Comparison of ENCODE assay signal across 1 cellular context in the genomic region with DNA sequence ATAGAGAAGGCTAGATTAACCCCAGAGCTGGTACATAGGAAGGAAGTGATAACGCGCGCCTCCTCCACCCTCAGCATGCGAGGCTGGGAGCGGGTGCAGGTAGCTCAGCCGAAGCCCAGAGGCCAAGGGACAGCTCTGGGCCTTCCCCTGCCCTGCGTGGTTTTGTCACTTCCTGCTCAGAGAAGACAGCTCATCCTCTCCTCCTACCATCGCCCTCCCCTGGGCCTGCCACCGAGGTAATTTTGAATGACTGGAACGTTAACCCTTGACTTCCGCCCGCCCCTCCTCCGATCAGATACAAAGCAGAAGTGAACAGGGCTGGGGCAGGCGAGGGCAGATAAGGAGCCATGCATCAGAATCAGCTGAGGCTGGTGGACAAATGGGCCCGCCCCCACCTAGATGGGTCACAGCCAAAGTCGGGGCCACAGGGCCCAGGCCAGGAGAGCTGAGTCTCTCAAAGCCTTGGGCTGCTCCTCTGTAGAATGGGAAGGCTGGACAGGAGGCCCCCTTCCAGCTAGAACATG.
TF ChIP-seq lines count a peak whose summit lies in the region.

No MANE protein-coding gene starts in this region.

TF ChIP-seq in K562, 482 proteins besides CTCF, POLR2A, EP300 and RAD21 (continued from another document and continues in another):
- TF ChIP-seq, protein P1, sequence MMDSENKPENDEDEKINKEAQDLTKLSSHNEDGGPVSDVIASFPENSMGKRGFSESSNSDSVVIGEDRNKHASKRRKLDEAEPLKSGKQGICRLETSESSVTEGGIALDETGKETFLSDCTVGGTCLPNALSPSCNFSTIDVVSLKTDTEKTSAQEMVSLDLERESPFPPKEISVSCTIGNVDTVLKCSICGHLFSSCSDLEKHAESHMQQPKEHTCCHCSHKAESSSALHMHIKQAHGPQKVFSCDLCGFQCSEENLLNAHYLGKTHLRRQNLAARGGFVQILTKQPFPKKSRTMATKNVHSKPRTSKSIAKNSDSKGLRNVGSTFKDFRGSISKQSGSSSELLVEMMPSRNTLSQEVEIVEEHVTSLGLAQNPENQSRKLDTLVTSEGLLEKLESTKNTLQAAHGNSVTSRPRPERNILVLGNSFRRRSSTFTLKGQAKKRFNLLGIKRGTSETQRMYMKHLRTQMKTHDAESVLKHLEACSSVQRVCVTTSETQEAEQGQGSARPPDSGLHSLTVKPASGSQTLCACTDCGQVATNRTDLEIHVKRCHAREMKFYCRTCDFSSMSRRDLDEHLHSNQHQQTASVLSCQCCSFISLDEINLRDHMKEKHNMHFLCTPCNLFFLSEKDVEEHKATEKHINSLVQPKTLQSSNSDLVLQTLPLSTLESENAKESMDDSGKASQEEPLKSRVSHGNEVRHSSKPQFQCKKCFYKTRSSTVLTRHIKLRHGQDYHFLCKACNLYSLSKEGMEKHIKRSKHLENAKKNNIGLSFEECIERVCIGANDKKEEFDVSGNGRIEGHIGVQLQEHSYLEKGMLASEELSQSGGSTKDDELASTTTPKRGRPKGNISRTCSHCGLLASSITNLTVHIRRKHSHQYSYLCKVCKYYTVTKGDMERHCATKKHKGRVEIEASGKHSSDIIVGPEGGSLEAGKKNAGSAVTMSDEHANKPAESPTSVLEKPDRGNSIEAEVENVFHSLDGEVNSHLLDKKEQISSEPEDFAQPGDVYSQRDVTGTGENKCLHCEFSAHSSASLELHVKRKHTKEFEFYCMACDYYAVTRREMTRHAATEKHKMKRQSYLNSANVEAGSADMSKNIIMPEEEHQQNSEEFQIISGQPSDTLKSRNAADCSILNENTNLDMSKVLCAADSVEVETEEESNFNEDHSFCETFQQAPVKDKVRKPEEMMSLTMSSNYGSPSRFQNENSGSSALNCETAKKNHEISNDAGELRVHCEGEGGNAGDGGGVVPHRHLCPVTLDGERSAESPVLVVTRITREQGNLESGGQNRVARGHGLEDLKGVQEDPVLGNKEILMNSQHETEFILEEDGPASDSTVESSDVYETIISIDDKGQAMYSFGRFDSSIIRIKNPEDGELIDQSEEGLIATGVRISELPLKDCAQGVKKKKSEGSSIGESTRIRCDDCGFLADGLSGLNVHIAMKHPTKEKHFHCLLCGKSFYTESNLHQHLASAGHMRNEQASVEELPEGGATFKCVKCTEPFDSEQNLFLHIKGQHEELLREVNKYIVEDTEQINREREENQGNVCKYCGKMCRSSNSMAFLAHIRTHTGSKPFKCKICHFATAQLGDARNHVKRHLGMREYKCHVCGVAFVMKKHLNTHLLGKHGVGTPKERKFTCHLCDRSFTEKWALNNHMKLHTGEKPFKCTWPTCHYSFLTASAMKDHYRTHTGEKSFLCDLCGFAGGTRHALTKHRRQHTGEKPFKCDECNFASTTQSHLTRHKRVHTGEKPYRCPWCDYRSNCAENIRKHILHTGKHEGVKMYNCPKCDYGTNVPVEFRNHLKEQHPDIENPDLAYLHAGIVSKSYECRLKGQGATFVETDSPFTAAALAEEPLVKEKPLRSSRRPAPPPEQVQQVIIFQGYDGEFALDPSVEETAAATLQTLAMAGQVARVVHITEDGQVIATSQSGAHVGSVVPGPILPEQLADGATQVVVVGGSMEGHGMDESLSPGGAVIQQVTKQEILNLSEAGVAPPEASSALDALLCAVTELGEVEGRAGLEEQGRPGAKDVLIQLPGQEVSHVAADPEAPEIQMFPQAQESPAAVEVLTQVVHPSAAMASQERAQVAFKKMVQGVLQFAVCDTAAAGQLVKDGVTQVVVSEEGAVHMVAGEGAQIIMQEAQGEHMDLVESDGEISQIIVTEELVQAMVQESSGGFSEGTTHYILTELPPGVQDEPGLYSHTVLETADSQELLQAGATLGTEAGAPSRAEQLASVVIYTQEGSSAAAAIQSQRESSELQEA (IDR thresholded peaks at IDR 0.05; ENCODE audit: low read depth): no peak
- TF ChIP-seq ARID2 (IDR thresholded peaks at IDR 0.05): no peak
- no peak for TF ChIP-seq NFIX (CRISPR knock-in tag; IDR thresholded peaks at IDR 0.05; ENCODE audit: low read depth)
- TF ChIP-seq SMAD4 (CRISPR knock-in tag; conservative IDR thresholded peaks at IDR 0.05): peak; percentile 73
- TF ChIP-seq, protein P2, sequence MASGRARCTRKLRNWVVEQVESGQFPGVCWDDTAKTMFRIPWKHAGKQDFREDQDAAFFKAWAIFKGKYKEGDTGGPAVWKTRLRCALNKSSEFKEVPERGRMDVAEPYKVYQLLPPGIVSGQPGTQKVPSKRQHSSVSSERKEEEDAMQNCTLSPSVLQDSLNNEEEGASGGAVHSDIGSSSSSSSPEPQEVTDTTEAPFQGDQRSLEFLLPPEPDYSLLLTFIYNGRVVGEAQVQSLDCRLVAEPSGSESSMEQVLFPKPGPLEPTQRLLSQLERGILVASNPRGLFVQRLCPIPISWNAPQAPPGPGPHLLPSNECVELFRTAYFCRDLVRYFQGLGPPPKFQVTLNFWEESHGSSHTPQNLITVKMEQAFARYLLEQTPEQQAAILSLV (tag; IDR thresholded peaks at IDR 0.05): no peak
- TF ChIP-seq, protein P3, sequence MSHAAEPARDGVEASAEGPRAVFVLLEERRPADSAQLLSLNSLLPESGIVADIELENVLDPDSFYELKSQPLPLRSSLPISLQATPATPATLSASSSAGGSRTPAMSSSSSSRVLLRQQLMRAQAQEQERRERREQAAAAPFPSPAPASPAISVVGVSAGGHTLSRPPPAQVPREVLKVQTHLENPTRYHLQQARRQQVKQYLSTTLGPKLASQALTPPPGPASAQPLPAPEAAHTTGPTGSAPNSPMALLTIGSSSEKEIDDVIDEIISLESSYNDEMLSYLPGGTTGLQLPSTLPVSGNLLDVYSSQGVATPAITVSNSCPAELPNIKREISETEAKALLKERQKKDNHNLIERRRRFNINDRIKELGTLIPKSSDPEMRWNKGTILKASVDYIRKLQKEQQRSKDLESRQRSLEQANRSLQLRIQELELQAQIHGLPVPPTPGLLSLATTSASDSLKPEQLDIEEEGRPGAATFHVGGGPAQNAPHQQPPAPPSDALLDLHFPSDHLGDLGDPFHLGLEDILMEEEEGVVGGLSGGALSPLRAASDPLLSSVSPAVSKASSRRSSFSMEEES (CRISPR knock-in tag; IDR thresholded peaks at IDR 0.05): no peak
- 0 out of 2 replicates have a peak, but pooled peaks have one; percentile 9 for TF ChIP-seq NFE2 (IDR thresholded peaks at IDR 0.05; ENCODE audit: low read depth)
- no peak for TF ChIP-seq ZNF57 (CRISPR knock-in tag; IDR thresholded peaks at IDR 0.05)
- TF ChIP-seq ILK (tag; IDR thresholded peaks at IDR 0.05; ENCODE audit: borderline replicate concordance, low read depth): no peak
- no peak for TF ChIP-seq NCOA6 (IDR thresholded peaks at IDR 0.05)
- TF ChIP-seq HMG20B (CRISPR knock-in tag; IDR thresholded peaks at IDR 0.05): no peak
- TF ChIP-seq PURB (CRISPR knock-in tag; IDR thresholded peaks at IDR 0.05; ENCODE audit: low read depth): no peak
- TF ChIP-seq, protein P4, sequence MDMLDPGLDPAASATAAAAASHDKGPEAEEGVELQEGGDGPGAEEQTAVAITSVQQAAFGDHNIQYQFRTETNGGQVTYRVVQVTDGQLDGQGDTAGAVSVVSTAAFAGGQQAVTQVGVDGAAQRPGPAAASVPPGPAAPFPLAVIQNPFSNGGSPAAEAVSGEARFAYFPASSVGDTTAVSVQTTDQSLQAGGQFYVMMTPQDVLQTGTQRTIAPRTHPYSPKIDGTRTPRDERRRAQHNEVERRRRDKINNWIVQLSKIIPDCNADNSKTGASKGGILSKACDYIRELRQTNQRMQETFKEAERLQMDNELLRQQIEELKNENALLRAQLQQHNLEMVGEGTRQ (CRISPR knock-in tag; IDR thresholded peaks at IDR 0.05): no peak
- TF ChIP-seq PRMT5 (CRISPR knock-in tag; IDR thresholded peaks at IDR 0.05): no peak
- no peak for TF ChIP-seq RHOXF2B (CRISPR knock-in tag; conservative IDR thresholded peaks at IDR 0.05)
- TF ChIP-seq, protein P5, sequence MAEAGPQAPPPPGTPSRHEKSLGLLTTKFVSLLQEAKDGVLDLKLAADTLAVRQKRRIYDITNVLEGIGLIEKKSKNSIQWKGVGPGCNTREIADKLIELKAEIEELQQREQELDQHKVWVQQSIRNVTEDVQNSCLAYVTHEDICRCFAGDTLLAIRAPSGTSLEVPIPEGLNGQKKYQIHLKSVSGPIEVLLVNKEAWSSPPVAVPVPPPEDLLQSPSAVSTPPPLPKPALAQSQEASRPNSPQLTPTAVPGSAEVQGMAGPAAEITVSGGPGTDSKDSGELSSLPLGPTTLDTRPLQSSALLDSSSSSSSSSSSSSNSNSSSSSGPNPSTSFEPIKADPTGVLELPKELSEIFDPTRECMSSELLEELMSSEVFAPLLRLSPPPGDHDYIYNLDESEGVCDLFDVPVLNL (CRISPR knock-in tag; IDR thresholded peaks at IDR 0.05; ENCODE audit: low read depth): no peak
- TF ChIP-seq CREBBP (IDR thresholded peaks at IDR 0.05; ENCODE audit: low read depth, low read length): no peak
- TF ChIP-seq, protein P6, sequence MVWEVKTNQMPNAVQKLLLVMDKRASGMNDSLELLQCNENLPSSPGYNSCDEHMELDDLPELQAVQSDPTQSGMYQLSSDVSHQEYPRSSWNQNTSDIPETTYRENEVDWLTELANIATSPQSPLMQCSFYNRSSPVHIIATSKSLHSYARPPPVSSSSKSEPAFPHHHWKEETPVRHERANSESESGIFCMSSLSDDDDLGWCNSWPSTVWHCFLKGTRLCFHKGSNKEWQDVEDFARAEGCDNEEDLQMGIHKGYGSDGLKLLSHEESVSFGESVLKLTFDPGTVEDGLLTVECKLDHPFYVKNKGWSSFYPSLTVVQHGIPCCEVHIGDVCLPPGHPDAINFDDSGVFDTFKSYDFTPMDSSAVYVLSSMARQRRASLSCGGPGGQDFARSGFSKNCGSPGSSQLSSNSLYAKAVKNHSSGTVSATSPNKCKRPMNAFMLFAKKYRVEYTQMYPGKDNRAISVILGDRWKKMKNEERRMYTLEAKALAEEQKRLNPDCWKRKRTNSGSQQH (CRISPR knock-in tag; IDR thresholded peaks at IDR 0.05): no peak
- TF ChIP-seq ZNF408 (CRISPR knock-in tag; IDR thresholded peaks at IDR 0.05; ENCODE audit: low read depth): no peak
- TF ChIP-seq, protein P7, sequence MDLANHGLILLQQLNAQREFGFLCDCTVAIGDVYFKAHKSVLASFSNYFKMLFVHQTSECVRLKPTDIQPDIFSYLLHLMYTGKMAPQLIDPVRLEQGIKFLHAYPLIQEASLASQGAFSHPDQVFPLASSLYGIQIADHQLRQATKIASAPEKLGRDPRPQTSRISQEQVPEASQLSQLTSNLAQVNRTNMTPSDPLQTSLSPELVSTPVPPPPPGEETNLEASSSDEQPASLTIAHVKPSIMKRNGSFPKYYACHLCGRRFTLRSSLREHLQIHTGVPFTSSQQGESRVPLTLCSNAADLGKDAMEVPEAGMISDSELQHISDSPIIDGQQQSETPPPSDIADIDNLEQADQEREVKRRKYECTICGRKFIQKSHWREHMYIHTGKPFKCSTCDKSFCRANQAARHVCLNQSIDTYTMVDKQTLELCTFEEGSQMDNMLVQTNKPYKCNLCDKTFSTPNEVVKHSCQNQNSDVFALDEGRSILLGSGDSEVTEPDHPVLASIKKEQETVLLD (IDR thresholded peaks at IDR 0.05): peak; percentile 31; the same call in 1 of the 2 replicates
- TF ChIP-seq RCOR1 (IDR thresholded peaks at IDR 0.05; ENCODE audit: borderline replicate concordance in 1 of 2, low read depth in 2 of 2, low read length in 2 of 2): peak in 1 of 2 experiments; percentile 87; a peak in 3 of 4 replicates
- TF ChIP-seq THRAP3 (IDR thresholded peaks at IDR 0.05; ENCODE audit: borderline replicate concordance): no peak
- TF ChIP-seq, protein P8, sequence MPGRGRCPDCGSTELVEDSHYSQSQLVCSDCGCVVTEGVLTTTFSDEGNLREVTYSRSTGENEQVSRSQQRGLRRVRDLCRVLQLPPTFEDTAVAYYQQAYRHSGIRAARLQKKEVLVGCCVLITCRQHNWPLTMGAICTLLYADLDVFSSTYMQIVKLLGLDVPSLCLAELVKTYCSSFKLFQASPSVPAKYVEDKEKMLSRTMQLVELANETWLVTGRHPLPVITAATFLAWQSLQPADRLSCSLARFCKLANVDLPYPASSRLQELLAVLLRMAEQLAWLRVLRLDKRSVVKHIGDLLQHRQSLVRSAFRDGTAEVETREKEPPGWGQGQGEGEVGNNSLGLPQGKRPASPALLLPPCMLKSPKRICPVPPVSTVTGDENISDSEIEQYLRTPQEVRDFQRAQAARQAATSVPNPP (IDR thresholded peaks at IDR 0.05; ENCODE audit: borderline replicate concordance, insufficient read depth, insufficient read length): no peak
- no peak for TF ChIP-seq E2F3 (CRISPR knock-in tag; IDR thresholded peaks at IDR 0.05)
- peak; percentile 70 to 79; a peak in 2 of 4 replicates for TF ChIP-seq KDM1A (IDR thresholded peaks at IDR 0.05)
- no peak for TF ChIP-seq PTBP1 (IDR thresholded peaks at IDR 0.05; ENCODE audit: low read depth, low read length)
- TF ChIP-seq RFX7 (CRISPR knock-in tag; IDR thresholded peaks at IDR 0.05): no peak
- TF ChIP-seq, protein P9, sequence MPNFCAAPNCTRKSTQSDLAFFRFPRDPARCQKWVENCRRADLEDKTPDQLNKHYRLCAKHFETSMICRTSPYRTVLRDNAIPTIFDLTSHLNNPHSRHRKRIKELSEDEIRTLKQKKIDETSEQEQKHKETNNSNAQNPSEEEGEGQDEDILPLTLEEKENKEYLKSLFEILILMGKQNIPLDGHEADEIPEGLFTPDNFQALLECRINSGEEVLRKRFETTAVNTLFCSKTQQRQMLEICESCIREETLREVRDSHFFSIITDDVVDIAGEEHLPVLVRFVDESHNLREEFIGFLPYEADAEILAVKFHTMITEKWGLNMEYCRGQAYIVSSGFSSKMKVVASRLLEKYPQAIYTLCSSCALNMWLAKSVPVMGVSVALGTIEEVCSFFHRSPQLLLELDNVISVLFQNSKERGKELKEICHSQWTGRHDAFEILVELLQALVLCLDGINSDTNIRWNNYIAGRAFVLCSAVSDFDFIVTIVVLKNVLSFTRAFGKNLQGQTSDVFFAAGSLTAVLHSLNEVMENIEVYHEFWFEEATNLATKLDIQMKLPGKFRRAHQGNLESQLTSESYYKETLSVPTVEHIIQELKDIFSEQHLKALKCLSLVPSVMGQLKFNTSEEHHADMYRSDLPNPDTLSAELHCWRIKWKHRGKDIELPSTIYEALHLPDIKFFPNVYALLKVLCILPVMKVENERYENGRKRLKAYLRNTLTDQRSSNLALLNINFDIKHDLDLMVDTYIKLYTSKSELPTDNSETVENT (CRISPR knock-in tag; IDR thresholded peaks at IDR 0.05): no peak
- peak; percentile 53; the same call in 1 of the 2 replicates for TF ChIP-seq PML (IDR thresholded peaks at IDR 0.05; ENCODE audit: low read length)
- TF ChIP-seq SRSF3 (IDR thresholded peaks at IDR 0.05; ENCODE audit: insufficient read depth, low read length): no peak
- TF ChIP-seq NFE2L1 (tag; IDR thresholded peaks at IDR 0.05; ENCODE audit: borderline replicate concordance, low read depth): no peak
- TF ChIP-seq SAFB (IDR thresholded peaks at IDR 0.05; ENCODE audit: borderline replicate concordance, low read depth, low read length): no peak
- 0 out of 2 replicates have a peak, but pooled peaks have one; percentile 9 for TF ChIP-seq ZNF134 (CRISPR knock-in tag; conservative IDR thresholded peaks at IDR 0.05)
- no peak for TF ChIP-seq CSDE1 (IDR thresholded peaks at IDR 0.05)
- TF ChIP-seq ZNF764 (CRISPR knock-in tag; IDR thresholded peaks at IDR 0.05; ENCODE audit: low read depth): no peak
- TF ChIP-seq, protein P10, sequence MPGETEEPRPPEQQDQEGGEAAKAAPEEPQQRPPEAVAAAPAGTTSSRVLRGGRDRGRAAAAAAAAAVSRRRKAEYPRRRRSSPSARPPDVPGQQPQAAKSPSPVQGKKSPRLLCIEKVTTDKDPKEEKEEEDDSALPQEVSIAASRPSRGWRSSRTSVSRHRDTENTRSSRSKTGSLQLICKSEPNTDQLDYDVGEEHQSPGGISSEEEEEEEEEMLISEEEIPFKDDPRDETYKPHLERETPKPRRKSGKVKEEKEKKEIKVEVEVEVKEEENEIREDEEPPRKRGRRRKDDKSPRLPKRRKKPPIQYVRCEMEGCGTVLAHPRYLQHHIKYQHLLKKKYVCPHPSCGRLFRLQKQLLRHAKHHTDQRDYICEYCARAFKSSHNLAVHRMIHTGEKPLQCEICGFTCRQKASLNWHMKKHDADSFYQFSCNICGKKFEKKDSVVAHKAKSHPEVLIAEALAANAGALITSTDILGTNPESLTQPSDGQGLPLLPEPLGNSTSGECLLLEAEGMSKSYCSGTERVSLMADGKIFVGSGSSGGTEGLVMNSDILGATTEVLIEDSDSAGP (CRISPR knock-in tag; IDR thresholded peaks at IDR 0.05): no peak
- TF ChIP-seq U2AF2 (optimal IDR thresholded peaks at IDR 0.05; ENCODE audit: low read depth, low read length): no peak
